Comparison of ENCODE assay signal across 6 cellular contexts in genomic region chr1:43936470-43937151, GRCh38. TPM values are rescaled to one million over a fixed set of nuclear protein-coding genes. Genes with fewer than 3 reads are reported as not detected.
DNase-seq lines count a peak whose midpoint lies in the region; ATAC-seq and TF ChIP-seq lines count a peak whose summit lies in the region.

No MANE protein-coding gene starts in this region.

- H3K4me3 ChIP-seq in BJ (ENCODE audit: low read depth, low read length) (peak overlapping the region; percentile 20; the same call in 1 of the 2 replicates), fibroblast of villous mesenchyme (ENCODE audit: low read depth, low read length) (peak overlapping the region; percentile 35), spleen (peak overlapping the region in 7 of 8 donors; percentile 28 to 68 (median 34))

- CTCF ChIA-PET in BJ (lab: Yijun Ruan, JAX): interaction anchor here (0.5 to 8.7 kb wide), 7 partner anchors 9 to 1771 kb away, joined by 3 to 365 read pairs (median 3); partner anchors contain the start of gene IPO13

- no peak overlapping the region for H3K27ac ChIP-seq in spleen

- peaks cover 7 to 41% (median 34%) of the 10 kb centered on the region in 6 donors for H3K4me1 ChIP-seq in spleen

- DNase-seq in BJ (ENCODE audit: low read depth): no peak
- peak; percentile 93 for DNase-seq in NCI-H510A treated with DMSO at 0.1 percent for 48 hours (lab: John Stamatoyannopoulos, UW)
- DNase-seq in fibroblast of villous mesenchyme (ENCODE audit: low read depth): peak; percentile 36
- DNase-seq in spleen: no peak

- no peak for TF ChIP-seq POLR2A in spleen (IDR thresholded peaks at IDR 0.05)

- TF ChIP-seq CTCF in BJ (IDR thresholded peaks at IDR 0.05; ENCODE audit: insufficient read depth, low read depth, low read length) (no peak), fibroblast of villous mesenchyme (IDR thresholded peaks at IDR 0.05; ENCODE audit: insufficient read depth, low read depth, low read length) (no peak), spleen (IDR thresholded peaks at IDR 0.05 in 8 of 11, conservative IDR thresholded peaks at IDR 0.05 in 3 of 11) (no peak)

- WGBS in spleen, 5 donors: 14 to 80% (median 16%) methylated on average over 1 to 49 of the region's 49 CpGs

- H3K36me3 ChIP-seq in BJ (ENCODE audit: control insufficient read depth, insufficient read depth, low read length): no peaks in the 10 kb centered on the region
- H3K36me3 ChIP-seq in spleen: no peaks in the 10 kb centered on the region

- H3K27me3 ChIP-seq in BJ (ENCODE audit: control insufficient read depth, insufficient read depth, low read length): no peaks in the 10 kb centered on the region
- peaks cover 0 to 47% (median 31%) of the 10 kb centered on the region in 7 donors for H3K27me3 ChIP-seq in spleen (replicated peaks in 1 of 7)

- ATAC-seq in HG02885 (IDR thresholded peaks at IDR 0.05; ENCODE audit: poor library complexity, unreplicated experiment) (no peak), GM18858 (IDR thresholded peaks at IDR 0.05; ENCODE audit: unreplicated experiment) (no peak)

- no peaks in the 10 kb centered on the region for H3K9me3 ChIP-seq in spleen

- POLR2A ChIA-PET in BJ (lab: Charles Lee): no interaction called here

- intact Hi-C loops in spleen (cut with DNase I; ENCODE audit: low total_unique reads): loop anchor here (10.0 kb wide), 1 partner anchor 412 kb away; no protein-coding TSS in a partner anchor

RNA-seq across cellular contexts. Expression of gene ARTN, which starts 3.0 kb away (rescaled TPM):
- polyA plus RNA-seq in BJ (2011; rRNA removed) (0.17 and 0.39 TPM in 2 replicates), spleen (1 to 10 TPM in 1 of 3 donors, under 1 TPM in 2; 0.35 to 1.2 (median 0.52) TPM)
- 0.85 and 1.2 TPM in 2 replicates for polyA minus RNA-seq in BJ (2011; rRNA and poly(A)+ RNA removed)
- total RNA-seq in fibroblast of villous mesenchyme (0.86 TPM in 1 of 2 replicates, not detected in the other), spleen (1 to 10 TPM in 1 of 7 donors, under 1 TPM in 2, not detected in 4; 0.63 to 2.1 (median 0.81) TPM)

RNA-seq across cellular contexts. Expression of gene IPO13, which starts 10.1 kb away (rescaled TPM):
- polyA plus RNA-seq in BJ (2011; rRNA removed): 13.4 and 24.8 TPM in 2 replicates
- 31.0 and 37.8 TPM in 2 replicates for polyA minus RNA-seq in BJ (2011; rRNA and poly(A)+ RNA removed)
- total RNA-seq in fibroblast of villous mesenchyme: 18.7 and 20.7 TPM in 2 replicates
- total RNA-seq in spleen: 10 to 100 TPM; 18.2 to 27.4 (median 22.6) TPM
- 10 to 100 TPM; 10.5 to 19.4 (median 16.4) TPM for polyA plus RNA-seq in spleen

RNA-seq across cellular contexts. Expression of gene DPH2, which starts 33.2 kb away (rescaled TPM):
- polyA plus RNA-seq in BJ (2011; rRNA removed) (20.9 and 35.3 TPM in 2 replicates), spleen (10 to 100 TPM; 15.7 to 24.6 (median 17.6) TPM)
- polyA minus RNA-seq in BJ (2011; rRNA and poly(A)+ RNA removed): 23.8 and 42.8 TPM in 2 replicates
- total RNA-seq in fibroblast of villous mesenchyme (18.6 and 22.5 TPM in 2 replicates), spleen (10 to 100 TPM; 22.9 to 36.5 (median 26.1) TPM)

RNA-seq across cellular contexts. Expression of gene ATP6V0B, which starts 38.1 kb away (rescaled TPM):
- polyA plus RNA-seq in BJ (2011; rRNA removed) (135 and 186 TPM in 2 replicates), spleen (100 to 1,000 TPM; 176 to 205 (median 177) TPM)
- polyA minus RNA-seq in BJ (2011; rRNA and poly(A)+ RNA removed): 53.8 and 80.8 TPM in 2 replicates
- total RNA-seq in fibroblast of villous mesenchyme (76.0 and 104 TPM in 2 replicates), spleen (100 to 1,000 TPM; 124 to 219 (median 133) TPM)

RNA-seq across cellular contexts. Expression of gene B4GALT2, which starts 42.4 kb away (rescaled TPM):
- 60.2 and 82.2 TPM in 2 replicates for polyA plus RNA-seq in BJ (2011; rRNA removed)
- 53.3 and 71.8 TPM in 2 replicates for polyA minus RNA-seq in BJ (2011; rRNA and poly(A)+ RNA removed)
- total RNA-seq in fibroblast of villous mesenchyme: 57.4 and 91.5 TPM in 2 replicates
- total RNA-seq in spleen: 10 to 100 TPM; 11.4 to 23.3 (median 13.2) TPM
- 10 to 100 TPM in 1 of 3 donors, 1 to 10 TPM in 2; 7.0 to 13.7 (median 7.7) TPM for polyA plus RNA-seq in spleen

Comparison
In these comparisons a context has a peak if more than half of its experiments do, and no peak if none do; other contexts are left out.
1. DNase-seq: peak in NCI-H510A treated with DMSO at 0.1 percent for 48 hours (single experiment) and fibroblast of villous mesenchyme (single experiment); none in BJ (single experiment) and spleen (single experiment).
2. Peak in every context shown above with its lines, with median percentiles within 50 percentile points of each other: H3K4me3 ChIP-seq.